8 cellular contexts compared by ENCODE assay signal in genomic region chr6:111871207-111871606, GRCh38. TPM values are rescaled to one million over a fixed set of nuclear protein-coding genes. Genes with fewer than 3 reads are reported as not detected.
A peak's percentile ranks its signal among the peaks of the same experiment; 100 is the strongest.
DNase-seq lines count a peak whose midpoint lies in the region; ATAC-seq and TF ChIP-seq lines count a peak whose summit lies in the region.

No MANE protein-coding gene starts in this region.

- ATAC-seq in omental fat pad (ENCODE audit: low FRiP score) (no peak), HG03039 (IDR thresholded peaks at IDR 0.05; ENCODE audit: unreplicated experiment) (no peak), HG03439 (IDR thresholded peaks at IDR 0.05; ENCODE audit: unreplicated experiment) (no peak)

- no peak for TF ChIP-seq CTCF in omental fat pad (IDR thresholded peaks at IDR 0.05)

- DNase-seq in stimulated activated CD8-positive, alpha-beta memory T cell treated with anti-CD3 and anti-CD28 coated beads, Interleukin-12 subunit alpha, Interleukin-12 subunit beta, amount 100 ng/mL, for 1 hour (ENCODE audit: low read depth) = peak; percentile 37
- DNase-seq in stimulated activated CD8-positive, alpha-beta memory T cell treated with anti-CD3 and anti-CD28 coated beads, Interleukin-4, amount 100 ng/mL, for 48 hours = no peak
- DNase-seq in activated CD4-positive, alpha-beta T cell treated with anti-CD3 and anti-CD28 coated beads, Interleukin-2, amount 50 U/mL, for 1 hour = peak; percentile 31
- DNase-seq in foreskin melanocyte (peak; percentile 30), omental fat pad (ENCODE audit: low spot score) (no peak)
- DNase-seq in stimulated activated CD8-positive, alpha-beta memory T cell treated with anti-CD3 and anti-CD28 coated beads, Interleukin-12 subunit alpha, Interleukin-12 subunit beta, amount 100 ng/mL, for 4 hours (ENCODE audit: low read depth) = peak; percentile 19

RNA-seq across cellular contexts. Expression of gene FYN, which starts 2.0 kb away (rescaled TPM):
- total RNA-seq in omental fat pad = 100 to 1,000 TPM; 108 to 281 (median 186) TPM

Comparison
In these comparisons a context has a peak if more than half of its experiments do, and no peak if none do; other contexts are left out.
1. DNase-seq: peak in stimulated activated CD8-positive, alpha-beta memory T cell treated with anti-CD3 and anti-CD28 coated beads, Interleukin-12 subunit alpha, Interleukin-12 subunit beta, amount 100 ng/mL, for 1 hour (single experiment), activated CD4-positive, alpha-beta T cell treated with anti-CD3 and anti-CD28 coated beads, Interleukin-2, amount 50 U/mL, for 1 hour (single experiment), foreskin melanocyte (single experiment) and stimulated activated CD8-positive, alpha-beta memory T cell treated with anti-CD3 and anti-CD28 coated beads, Interleukin-12 subunit alpha, Interleukin-12 subunit beta, amount 100 ng/mL, for 4 hours (single experiment); none in stimulated activated CD8-positive, alpha-beta memory T cell treated with anti-CD3 and anti-CD28 coated beads, Interleukin-4, amount 100 ng/mL, for 48 hours (single experiment) and omental fat pad (single experiment).